9 cellular contexts compared by ENCODE assay signal in genomic region chr22:16824718-16825687, GRCh38. TPM values are rescaled to one million over a fixed set of nuclear protein-coding genes. Genes with fewer than 3 reads are reported as not detected.
DNase-seq lines count a peak whose midpoint lies in the region; ATAC-seq and TF ChIP-seq lines count a peak whose summit lies in the region.
"Had no signal": no experiment of that assay in that cellular context is flagged by ENCODE, and none has a peak within 500 bp of the region (broad histone marks: within the 10 kb centered on the region; RNA-seq: fewer than 3 reads in every experiment).

XKR3 (minus strand) TSS chr22:16825411; CDS start chr22:16808073, 17,338 bp downstream.

- no peak for TF ChIP-seq EP300 in SK-N-SH (IDR thresholded peaks at IDR 0.05; ENCODE audit: borderline replicate concordance in 1 of 2, low read depth in 1 of 2, low read length in 1 of 2)

- DNase-seq in GF-D8 (lab: John Stamatoyannopoulos, UW) (peak; percentile 29), SK-N-SH (no peak), medulla oblongata (ENCODE audit: extremely low spot score) (peak; percentile 52), superior temporal gyrus (ENCODE audit: extremely low spot score) (no peak), type B pancreatic cell (ENCODE audit: extremely low spot score, unreplicated experiment) (no peak)
- no peak for DNase-seq in stimulated activated naive CD4-positive, alpha-beta T cell treated with Interleukin-2 at 50 U/mL for 16 hours (lab: John Stamatoyannopoulos, UW)
- DNase-seq in activated CD8-positive, alpha-beta memory T cell treated with anti-CD3 and anti-CD28 coated beads, Interleukin-2, amount 50 U/mL, for 48 hours = no peak
- DNase-seq: activated effector memory CD4-positive, alpha-beta T cell treated with Interleukin-2 at 50 U/mL for 16 hours had no signal

- 2% methylated on average over 9 of the region's 9 CpGs for WGBS in SK-N-SH (ENCODE audit: low lambda C conversion rate)

- H3K4me1 ChIP-seq in SK-N-SH (ENCODE audit: control insufficient read depth in 1 of 2, insufficient read depth in 2 of 2, low read depth in 1 of 2, low read length in 1 of 2) = no peaks in the 10 kb centered on the region

- no peaks in the 10 kb centered on the region for H3K27me3 ChIP-seq in SK-N-SH (ENCODE audit: insufficient read depth)

- no peaks in the 10 kb centered on the region for H3K27me3 Mint-ChIP-seq in type B pancreatic cell

- no peaks in the 10 kb centered on the region for H4K20me1 ChIP-seq in SK-N-SH (ENCODE audit: insufficient read depth)

- H3K79me2 ChIP-seq in SK-N-SH (ENCODE audit: insufficient read depth) = no peaks in the 10 kb centered on the region

- no peaks in the 10 kb centered on the region for H3K4me1 Mint-ChIP-seq in type B pancreatic cell (ENCODE audit: unreplicated experiment)

- no peaks in the 10 kb centered on the region for H3F3A ChIP-seq in SK-N-SH (replicated peaks; ENCODE audit: insufficient read depth)

- H3K27ac ChIP-seq in SK-N-SH (ENCODE audit: low read depth in 2 of 2, low read length in 1 of 2) = no peak within 1 kb of the TSS

- CTCF ChIA-PET in SK-N-SH (lab: Yijun Ruan, JAX) = no interaction called here

- H3K4me3 Mint-ChIP-seq in type B pancreatic cell = no peak within 1 kb of the TSS

- no peak for TF ChIP-seq RAD21 in SK-N-SH (IDR thresholded peaks at IDR 0.05; ENCODE audit: low read length)

- H3K9ac ChIP-seq in SK-N-SH = no peak within 1 kb of the TSS

- H3K9me3 ChIP-seq in SK-N-SH = no peaks in the 10 kb centered on the region

- TF ChIP-seq CTCF in SK-N-SH (IDR thresholded peaks at IDR 0.05) (no peak), type B pancreatic cell (conservative IDR thresholded peaks at IDR 0.05) (no peak)

- no peaks in the 10 kb centered on the region for H3K36me3 ChIP-seq in SK-N-SH (replicated peaks in 1 of 2; ENCODE audit: control insufficient read depth in 1 of 2, insufficient read depth in 2 of 2, low read length in 1 of 2)

- peak; percentile 79 for ATAC-seq in HG03060 (IDR thresholded peaks at IDR 0.05; ENCODE audit: low read depth, unreplicated experiment)

- H2AFZ ChIP-seq in SK-N-SH (ENCODE audit: low read depth) = peak within 1 kb of the TSS; percentile 85

- no peaks in the 10 kb centered on the region for H3K9me2 ChIP-seq in SK-N-SH

- H3K4me2 ChIP-seq in SK-N-SH = peak within 1 kb of the TSS; percentile 81

- H3K36me3 Mint-ChIP-seq in type B pancreatic cell = no peaks in the 10 kb centered on the region

- no peaks in the 10 kb centered on the region for H3K9me3 Mint-ChIP-seq in type B pancreatic cell

- POLR2A ChIA-PET in SK-N-SH (lab: Yijun Ruan, JAX) = no interaction called here

- H3K4me3 ChIP-seq in SK-N-SH (ENCODE audit: low read depth in 2 of 2, low read length in 1 of 2) = peak within 1 kb of the TSS; percentile 35 to 46

- H3K27ac Mint-ChIP-seq in type B pancreatic cell = no peak within 1 kb of the TSS

TF ChIP-seq in SK-N-SH, 30 proteins besides CTCF, POLR2A, EP300 and RAD21:
- TF ChIP-seq, protein P1, sequence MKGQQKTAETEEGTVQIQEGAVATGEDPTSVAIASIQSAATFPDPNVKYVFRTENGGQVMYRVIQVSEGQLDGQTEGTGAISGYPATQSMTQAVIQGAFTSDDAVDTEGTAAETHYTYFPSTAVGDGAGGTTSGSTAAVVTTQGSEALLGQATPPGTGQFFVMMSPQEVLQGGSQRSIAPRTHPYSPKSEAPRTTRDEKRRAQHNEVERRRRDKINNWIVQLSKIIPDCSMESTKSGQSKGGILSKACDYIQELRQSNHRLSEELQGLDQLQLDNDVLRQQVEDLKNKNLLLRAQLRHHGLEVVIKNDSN (IDR thresholded peaks at IDR 0.05; ENCODE audit: borderline replicate concordance, low read depth) = peak; percentile 29; the same call in 1 of the 2 replicates
- no peak for TF ChIP-seq FOXJ3 (CRISPR knock-in tag; IDR thresholded peaks at IDR 0.05)
TF ChIP-seq in SK-N-SH: peak in this region for 1.

RNA-seq across cellular contexts. Expression of gene XKR3, which starts in this region (rescaled TPM):
- not detected in 2 replicates for polyA plus RNA-seq in SK-N-SH (2012; rRNA removed)
- not detected in 2 replicates for polyA plus RNA-seq in SK-N-SH (2012; cell fraction: cytosol; rRNA removed)
- not detected in 2 replicates for polyA plus RNA-seq in SK-N-SH (2012; cell fraction: nucleus; rRNA removed)
- not detected in 2 replicates for total RNA-seq in type B pancreatic cell (ENCODE audit: low replicate concordance)

Comparison
In these comparisons a context has a peak if more than half of its experiments do, and no peak if none do; other contexts are left out.
1. DNase-seq: peak in GF-D8 (single experiment) and medulla oblongata (single experiment); none in SK-N-SH (single experiment), stimulated activated naive CD4-positive, alpha-beta T cell treated with Interleukin-2 at 50 U/mL for 16 hours (single experiment), activated CD8-positive, alpha-beta memory T cell treated with anti-CD3 and anti-CD28 coated beads, Interleukin-2, amount 50 U/mL, for 48 hours (single experiment), superior temporal gyrus (single experiment) and type B pancreatic cell (single experiment).